In genomic region chr7:100604976-100605911, GRCh38 we compare ENCODE assay signal across 8 cellular contexts. TPM values are rescaled to one million over a fixed set of nuclear protein-coding genes. Genes with fewer than 3 reads are reported as not detected.
DNase-seq lines count a peak whose midpoint lies in the region; ATAC-seq, FAIRE-seq and TF ChIP-seq lines count a peak whose summit lies in the region.

No MANE protein-coding gene starts in this region.

- no peak for TF ChIP-seq CTCF in A673 (conservative IDR thresholded peaks at IDR 0.05; ENCODE audit: low read depth, low read length)
- TF ChIP-seq CTCF in smooth muscle cell (IDR thresholded peaks at IDR 0.05; ENCODE audit: borderline replicate concordance, insufficient read depth, poor library complexity, severe bottlenecking) = no peak

- H3K36me3 Mint-ChIP-seq in activated naive CD4-positive, alpha-beta T cell treated with anti-CD3 and anti-CD28 coated beads, Interleukin-2, amount 50 U/mL, for 72 hours = no peaks in the 10 kb centered on the region

- no TSS peak for BruUV-seq in A673 (replicated peaks; lab: Mats Ljungman, UMichigan)

- FAIRE-seq in GM19239 (lab: Jason Lieb, UNC) = no peak

- H3K36me3 ChIP-seq in A673 (ENCODE audit: insufficient read depth, low read length, poor library complexity, severe bottlenecking) (peaks cover 3% of the 10 kb centered on the region), HUES48 (ENCODE audit: control insufficient read depth, insufficient read depth, low read length) (0 out of 2 replicates have a peak, but pooled peaks cover 4% of the 10 kb centered on the region), smooth muscle cell (ENCODE audit: low read depth) (no peaks in the 10 kb centered on the region)

- H3K4me3 ChIP-seq in A673 (ENCODE audit: low read depth, low read length, poor library complexity, severe bottlenecking) (peak overlapping the region; percentile 69), HUES48 (ENCODE audit: low read depth, low read length) (peak overlapping the region; percentile 79), iPS-11a (ENCODE audit: low read depth, low read length) (peak overlapping the region; percentile 21), smooth muscle cell (peak overlapping the region; percentile 56)

- no peak overlapping the region for H2AFZ ChIP-seq in smooth muscle cell (ENCODE audit: low read depth)

- H3K4me2 ChIP-seq in smooth muscle cell = peak overlapping the region; percentile 95

- H3F3A ChIP-seq in smooth muscle cell (ENCODE audit: low read depth) = peaks cover 25% of the 10 kb centered on the region

- POLR2A ChIA-PET in A673 (lab: Charles Lee; ENCODE audit: low non-redundant PET) = no interaction called here

- H3K79me2 ChIP-seq in smooth muscle cell (ENCODE audit: low read depth) = peaks cover 3% of the 10 kb centered on the region

- peak; percentile 28 to 44 for ATAC-seq in activated naive CD4-positive, alpha-beta T cell treated with anti-CD3 and anti-CD28 coated beads, Interleukin-2, amount 50 U/mL, for 72 hours
- ATAC-seq in HG02678 (IDR thresholded peaks at IDR 0.05; ENCODE audit: unreplicated experiment) = no peak

- DNase-seq in A673 (ENCODE audit: low spot score) (no peak), smooth muscle cell (lab: John Stamatoyannopoulos, UW; ENCODE audit: unreplicated experiment) (no peak), GM19239 (ENCODE audit: insufficient read length, low spot score) (no peak), NCI-H2107 (lab: John Stamatoyannopoulos, UW) (no peak)
- DNase-seq in activated naive CD4-positive, alpha-beta T cell treated with anti-CD3 and anti-CD28 coated beads, Interleukin-2, amount 50 U/mL, for 72 hours (ENCODE audit: low spot score in 2 of 2) = peak in 1 of 2 donors; percentile 53

- H3K9me3 Mint-ChIP-seq in activated naive CD4-positive, alpha-beta T cell treated with anti-CD3 and anti-CD28 coated beads, Interleukin-2, amount 50 U/mL, for 72 hours = no peaks in the 10 kb centered on the region

- H3K4me1 ChIP-seq in A673 (ENCODE audit: insufficient read depth, low read length, poor library complexity, severe bottlenecking) = peaks cover 13% of the 10 kb centered on the region
- peaks cover 26% of the 10 kb centered on the region for H3K4me1 ChIP-seq in HUES48 (ENCODE audit: control insufficient read depth, insufficient read depth, low read length)
- peaks cover 19% of the 10 kb centered on the region for H3K4me1 ChIP-seq in smooth muscle cell (ENCODE audit: low read depth)

- H3K27ac ChIP-seq in A673 (ENCODE audit: low read depth, low read length, poor library complexity, severe bottlenecking) (peak overlapping the region; percentile 62), HUES48 (ENCODE audit: low read depth, low read length) (no peak overlapping the region), smooth muscle cell (ENCODE audit: low read depth) (no peak overlapping the region)

- no peak overlapping the region for H3K9ac ChIP-seq in HUES48 (ENCODE audit: low read depth, low read length)
- H3K9ac ChIP-seq in smooth muscle cell (ENCODE audit: low read depth) = no peak overlapping the region

- H3K27me3 ChIP-seq in A673 (replicated peaks; ENCODE audit: insufficient read depth, low read depth, low read length, poor library complexity) (no peaks in the 10 kb centered on the region), HUES48 (ENCODE audit: control insufficient read depth, insufficient read depth, low read length) (no peaks in the 10 kb centered on the region; the same call in 1 of the 2 replicates), smooth muscle cell (ENCODE audit: low read depth) (no peaks in the 10 kb centered on the region)

- H3K9me3 ChIP-seq in A673 (ENCODE audit: low read depth, low read length, poor library complexity, severe bottlenecking) (no peaks in the 10 kb centered on the region), HUES48 (ENCODE audit: control insufficient read depth, insufficient read depth, low read length) (no peaks in the 10 kb centered on the region), smooth muscle cell (replicated peaks; ENCODE audit: low read depth) (no peaks in the 10 kb centered on the region)

- H3K27ac Mint-ChIP-seq in activated naive CD4-positive, alpha-beta T cell treated with anti-CD3 and anti-CD28 coated beads, Interleukin-2, amount 50 U/mL, for 72 hours = peak overlapping the region in 1 of 2 donors; percentile 73

- intact Hi-C loops in A673 (cut with micrococcal nuclease; ENCODE audit: unreplicated experiment) = loop anchor here (5.0 kb wide), 1 partner anchor 87 kb away; the partner anchor contains the start of gene GIGYF1

- peaks cover 19% of the 10 kb centered on the region for H4K20me1 ChIP-seq in smooth muscle cell (ENCODE audit: low read depth)

- CTCF ChIA-PET in A673 (lab: Charles Lee) = no interaction called here

- 23% methylated on average over 51 of the region's 68 CpGs for WGBS in smooth muscle cell (ENCODE audit: low lambda C conversion rate)

RNA-seq across cellular contexts. Expression of gene PCOLCE, which starts 3.1 kb away (rescaled TPM):
- total RNA-seq in A673 (2021) (45.0 and 70.1 TPM in 2 replicates), smooth muscle cell (169 TPM in 2 replicates)
- total RNA-seq in activated naive CD4-positive, alpha-beta T cell treated with anti-CD3 and anti-CD28 coated beads, Interleukin-2, amount 50 U/mL, for 72 hours = 10 to 100 TPM; 14.8 to 19.6 TPM
- 526 and 754 TPM in 2 replicates for polyA plus RNA-seq in smooth muscle cell

RNA-seq across cellular contexts. Expression of gene MOSPD3, which starts 7.1 kb away (rescaled TPM):
- 17.3 and 24.8 TPM in 2 replicates for total RNA-seq in A673 (2021)
- 10 to 100 TPM; 20.7 to 28.0 TPM for total RNA-seq in activated naive CD4-positive, alpha-beta T cell treated with anti-CD3 and anti-CD28 coated beads, Interleukin-2, amount 50 U/mL, for 72 hours
- total RNA-seq in smooth muscle cell = 10.5 and 12.1 TPM in 2 replicates
- polyA plus RNA-seq in smooth muscle cell = 46.9 and 47.8 TPM in 2 replicates

RNA-seq across cellular contexts. Expression of gene FBXO24, which starts 19.1 kb away (rescaled TPM):
- 0.44 and 0.75 TPM in 2 replicates for total RNA-seq in A673 (2021)
- total RNA-seq in activated naive CD4-positive, alpha-beta T cell treated with anti-CD3 and anti-CD28 coated beads, Interleukin-2, amount 50 U/mL, for 72 hours = 1 to 10 TPM; 1.9 to 4.0 TPM
- total RNA-seq in smooth muscle cell = 0.22 and 0.67 TPM in 2 replicates
- polyA plus RNA-seq in smooth muscle cell = 0.61 and 1.2 TPM in 2 replicates

RNA-seq across cellular contexts. Expression of gene LRCH4, which starts 19.3 kb away (rescaled TPM):
- 42.4 and 50.4 TPM in 2 replicates for total RNA-seq in A673 (2021)
- 100 to 1,000 TPM in 1 of 2 donors, 10 to 100 TPM in 1; 76.2 to 178 TPM for total RNA-seq in activated naive CD4-positive, alpha-beta T cell treated with anti-CD3 and anti-CD28 coated beads, Interleukin-2, amount 50 U/mL, for 72 hours
- total RNA-seq in smooth muscle cell = 31.9 and 48.2 TPM in 2 replicates
- polyA plus RNA-seq in smooth muscle cell = 58.5 and 68.2 TPM in 2 replicates

RNA-seq across cellular contexts. Expression of gene SAP25, which starts 31.5 kb away (rescaled TPM):
- total RNA-seq in A673 (2021) = 1.7 and 2.8 TPM in 2 replicates
- total RNA-seq in activated naive CD4-positive, alpha-beta T cell treated with anti-CD3 and anti-CD28 coated beads, Interleukin-2, amount 50 U/mL, for 72 hours = 10 to 100 TPM; 10.6 to 26.0 TPM
- total RNA-seq in smooth muscle cell = not detected in 2 replicates
- 1.9 and 2.6 TPM in 2 replicates for polyA plus RNA-seq in smooth muscle cell

Comparison
In these comparisons a context has a peak if more than half of its experiments do, and no peak if none do; other contexts are left out.
1. H3K4me3 ChIP-seq: peak in every context shown above with its lines; median percentile 79 in HUES48; 69 in A673; 56 in smooth muscle cell; 21 in iPS-11a.